ENCODE assay signal across 27 cellular contexts in the genomic region with DNA sequence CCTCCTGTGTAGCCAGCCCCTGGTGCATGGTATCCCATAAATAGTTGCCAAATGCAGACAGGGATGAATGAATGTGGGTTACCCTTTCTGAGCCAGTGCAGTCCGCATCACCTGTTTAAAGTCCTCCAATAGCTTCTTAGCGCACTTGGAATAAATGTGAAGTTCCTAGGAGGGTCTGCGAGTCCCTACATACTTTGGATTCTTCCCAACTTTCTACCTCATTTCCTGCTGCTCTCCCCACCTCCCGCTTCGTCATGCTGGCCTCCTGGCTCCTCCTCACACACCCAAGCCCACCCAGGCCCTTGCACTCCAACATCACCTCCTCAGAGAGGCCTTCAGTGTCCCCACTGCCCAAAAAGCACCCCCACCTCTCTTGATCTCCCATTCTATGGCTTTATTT. TPM values are rescaled to one million over a fixed set of nuclear protein-coding genes. Genes with fewer than 3 reads are reported as not detected.
"Had no signal": no experiment of that assay in that cellular context is flagged by ENCODE, and none has a peak within 500 bp of the region (broad histone marks: within the 10 kb centered on the region; RNA-seq: fewer than 3 reads in every experiment).

No MANE protein-coding gene starts in this region.

- H3K27ac Mint-ChIP-seq: activated CD4-positive, alpha-beta memory T cell treated with anti-CD3 and anti-CD28 coated beads, Interleukin-2, amount 10 ng/mL, durations not matched to agents 7 days and 5 days; activated naive CD4-positive, alpha-beta T cell treated with anti-CD3 and anti-CD28 coated beads for 36 hours; activated naive CD8-positive, alpha-beta T cell treated with anti-CD3 and anti-CD28 coated beads, Interleukin-2, amount 10 ng/mL, durations not matched to agents 7 days and 5 days; activated T-cell treated with anti-CD3 and anti-CD28 coated beads, Interleukin-2, amount 50 U/mL, for 72 hours; effector memory CD8-positive, alpha-beta T cell; naive thymus-derived CD4-positive, alpha-beta T cell; stimulated activated effector memory CD8-positive, alpha-beta T cell treated with anti-CD3 and anti-CD28 coated beads, Interleukin-12 subunit alpha, Interleukin-12 subunit beta, amount 100 ng/mL, for 72 hours had no signal

- DNase-seq: activated CD4-positive, alpha-beta memory T cell treated with anti-CD3 and anti-CD28 coated beads, Interleukin-2, amount 10 ng/mL, durations not matched to agents 7 days and 5 days; activated CD4-positive, alpha-beta T cell treated with anti-CD3 and anti-CD28 coated beads for 48 hours; activated effector memory CD4-positive, alpha-beta T cell treated with Interleukin-2 at 50 U/mL for 16 hours; activated naive CD4-positive, alpha-beta T cell treated with anti-CD3 and anti-CD28 coated beads for 36 hours; activated naive CD8-positive, alpha-beta T cell treated with anti-CD3 and anti-CD28 coated beads, Interleukin-2, amount 10 ng/mL, durations not matched to agents 7 days and 5 days; activated T-cell treated with anti-CD3 and anti-CD28 coated beads, Interleukin-2, amount 50 U/mL, for 72 hours; body of pancreas; dermis blood vessel endothelial cell; effector memory CD8-positive, alpha-beta T cell; esophagus squamous epithelium; kidney; lower lobe of right lung; naive thymus-derived CD4-positive, alpha-beta T cell; pancreas; stimulated activated CD4-positive, alpha-beta T cell treated with anti-CD3 and anti-CD28 coated beads, Interleukin-2, amount 100 ng/mL, for 24 hours; T-helper 9 cell; transverse colon; uterus had no signal

- H3K27ac ChIP-seq: body of pancreas, esophagus squamous epithelium, gastroesophageal sphincter, lower lobe of right lung, neutrophil, pancreas, skin epidermis, transverse colon, uterus had no signal

- H3K4me3 Mint-ChIP-seq: activated CD4-positive, alpha-beta memory T cell treated with anti-CD3 and anti-CD28 coated beads, Interleukin-2, amount 10 ng/mL, durations not matched to agents 7 days and 5 days; activated naive CD4-positive, alpha-beta T cell treated with anti-CD3 and anti-CD28 coated beads for 36 hours; activated naive CD8-positive, alpha-beta T cell treated with anti-CD3 and anti-CD28 coated beads, Interleukin-2, amount 10 ng/mL, durations not matched to agents 7 days and 5 days; activated T-cell treated with anti-CD3 and anti-CD28 coated beads, Interleukin-2, amount 50 U/mL, for 72 hours; effector memory CD8-positive, alpha-beta T cell; naive thymus-derived CD4-positive, alpha-beta T cell; stimulated activated effector memory CD8-positive, alpha-beta T cell treated with anti-CD3 and anti-CD28 coated beads, Interleukin-12 subunit alpha, Interleukin-12 subunit beta, amount 100 ng/mL, for 72 hours had no signal

- H3K9me3 ChIP-seq: body of pancreas, esophagus squamous epithelium, gastroesophageal sphincter, lower lobe of right lung, neutrophil, pancreas, transverse colon, uterus had no signal

- H3K9me3 Mint-ChIP-seq: activated CD4-positive, alpha-beta memory T cell treated with anti-CD3 and anti-CD28 coated beads, Interleukin-2, amount 10 ng/mL, durations not matched to agents 7 days and 5 days; activated naive CD4-positive, alpha-beta T cell treated with anti-CD3 and anti-CD28 coated beads for 36 hours; activated naive CD8-positive, alpha-beta T cell treated with anti-CD3 and anti-CD28 coated beads, Interleukin-2, amount 10 ng/mL, durations not matched to agents 7 days and 5 days; activated T-cell treated with anti-CD3 and anti-CD28 coated beads, Interleukin-2, amount 50 U/mL, for 72 hours; effector memory CD8-positive, alpha-beta T cell; naive thymus-derived CD4-positive, alpha-beta T cell; stimulated activated effector memory CD8-positive, alpha-beta T cell treated with anti-CD3 and anti-CD28 coated beads, Interleukin-12 subunit alpha, Interleukin-12 subunit beta, amount 100 ng/mL, for 72 hours had no signal

- H3K27me3 ChIP-seq: body of pancreas, pancreas, uterus had no signal

- FAIRE-seq: kidney, pancreas had no signal

- H3K4me3 ChIP-seq: body of pancreas, esophagus squamous epithelium, gastroesophageal sphincter, lower lobe of right lung, pancreas, skin epidermis, transverse colon, uterus had no signal

- H3K4me1 Mint-ChIP-seq: activated CD4-positive, alpha-beta memory T cell treated with anti-CD3 and anti-CD28 coated beads, Interleukin-2, amount 10 ng/mL, durations not matched to agents 7 days and 5 days; activated naive CD8-positive, alpha-beta T cell treated with anti-CD3 and anti-CD28 coated beads, Interleukin-2, amount 10 ng/mL, durations not matched to agents 7 days and 5 days; naive thymus-derived CD4-positive, alpha-beta T cell; stimulated activated effector memory CD8-positive, alpha-beta T cell treated with anti-CD3 and anti-CD28 coated beads, Interleukin-12 subunit alpha, Interleukin-12 subunit beta, amount 100 ng/mL, for 72 hours had no signal

- H3K36me3 ChIP-seq: esophagus squamous epithelium, gastroesophageal sphincter, lower lobe of right lung, neutrophil, pancreas, transverse colon, uterus had no signal

- H3K4me1 ChIP-seq: body of pancreas, esophagus squamous epithelium, gastroesophageal sphincter, lower lobe of right lung, pancreas, transverse colon, uterus had no signal

- H3K36me3 Mint-ChIP-seq: activated naive CD8-positive, alpha-beta T cell treated with anti-CD3 and anti-CD28 coated beads, Interleukin-2, amount 10 ng/mL, durations not matched to agents 7 days and 5 days; naive thymus-derived CD4-positive, alpha-beta T cell; stimulated activated effector memory CD8-positive, alpha-beta T cell treated with anti-CD3 and anti-CD28 coated beads, Interleukin-12 subunit alpha, Interleukin-12 subunit beta, amount 100 ng/mL, for 72 hours had no signal

- ATAC-seq: activated T-cell treated with anti-CD3 and anti-CD28 coated beads, Interleukin-2, amount 50 U/mL, for 72 hours; effector memory CD8-positive, alpha-beta T cell; gastroesophageal sphincter; left lobe of liver; lower lobe of right lung; naive thymus-derived CD4-positive, alpha-beta T cell; pancreas; right cardiac atrium; stimulated activated effector memory CD8-positive, alpha-beta T cell treated with anti-CD3 and anti-CD28 coated beads, Interleukin-12 subunit alpha, Interleukin-12 subunit beta, amount 100 ng/mL, for 72 hours had no signal

RNA-seq across cellular contexts. Expression of a gene that starts 17.7 kb away (rescaled TPM):
- total RNA-seq: activated CD4-positive, alpha-beta memory T cell treated with anti-CD3 and anti-CD28 coated beads, Interleukin-2, amount 10 ng/mL, durations not matched to agents 7 days and 5 days; activated naive CD4-positive, alpha-beta T cell treated with anti-CD3 and anti-CD28 coated beads for 36 hours; activated naive CD8-positive, alpha-beta T cell treated with anti-CD3 and anti-CD28 coated beads, Interleukin-2, amount 10 ng/mL, durations not matched to agents 7 days and 5 days; activated T-cell treated with anti-CD3 and anti-CD28 coated beads, Interleukin-2, amount 50 U/mL, for 72 hours; body of pancreas; cardiac septum; dermis blood vessel endothelial cell; esophagus squamous epithelium; gastroesophageal sphincter; kidney; left lobe of liver; lower lobe of right lung; naive thymus-derived CD4-positive, alpha-beta T cell; pulmonary artery endothelial cell; right cardiac atrium; T-helper 1 cell treated with Interleukin-12 subunit alpha and Interleukin-12 subunit beta and Interleukin-4 antibody, amounts not matched to agents 30 ng/mL and 1 ng/mL, for 36 hours; transverse colon; uterus had no signal
- polyA plus RNA-seq: naive thymus-derived CD4-positive, alpha-beta T cell; right cardiac atrium had no signal
